Comparison of ENCODE assay signal across 19 cellular contexts in genomic region chr5:149349382-149349781, GRCh38. TPM values are rescaled to one million over a fixed set of nuclear protein-coding genes. Genes with fewer than 3 reads are reported as not detected.
DNase-seq lines count a peak whose midpoint lies in the region; ATAC-seq lines count a peak whose summit lies in the region.
"Had no signal": no experiment of that assay in that cellular context is flagged by ENCODE, and none has a peak within 500 bp of the region (broad histone marks: within the 10 kb centered on the region; RNA-seq: fewer than 3 reads in every experiment).

No MANE protein-coding gene starts in this region.

- H3K27ac Mint-ChIP-seq in activated CD8-positive, alpha-beta memory T cell treated with anti-CD3 and anti-CD28 coated beads, Interleukin-2, amount 10 ng/mL, durations not matched to agents 7 days and 5 days = peak overlapping the region; percentile 86
- H3K27ac Mint-ChIP-seq in CD4-positive, CD25-positive, alpha-beta regulatory T cell = peak overlapping the region; percentile 89 to 99 (median 93)
- H3K27ac Mint-ChIP-seq: progenitor cell of endocrine pancreas had no signal

- no peaks in the 10 kb centered on the region for H3K27me3 Mint-ChIP-seq in activated CD8-positive, alpha-beta memory T cell treated with anti-CD3 and anti-CD28 coated beads, Interleukin-2, amount 10 ng/mL, durations not matched to agents 7 days and 5 days
- H3K27me3 Mint-ChIP-seq in CD4-positive, CD25-positive, alpha-beta regulatory T cell = no peaks in the 10 kb centered on the region
- H3K27me3 Mint-ChIP-seq: central memory CD8-positive, alpha-beta T cell; progenitor cell of endocrine pancreas had no signal

- H3K4me1 ChIP-seq in CD4-positive, CD25-positive, alpha-beta regulatory T cell (ENCODE audit: control insufficient read depth, insufficient read depth, low read length, poor library complexity, severe bottlenecking) = peaks cover 89% of the 10 kb centered on the region
- peaks cover 31% of the 10 kb centered on the region for H3K4me1 ChIP-seq in SJSA1 (replicated peaks)
- H3K4me1 ChIP-seq in effector memory CD4-positive, alpha-beta T cell (ENCODE audit: control insufficient read depth, insufficient read depth, low read length, poor library complexity, severe bottlenecking) = peaks cover 41% of the 10 kb centered on the region
- H3K4me1 ChIP-seq: BE2C had no signal

- peak overlapping the region; percentile 84 for H3K27ac ChIP-seq in CD4-positive, CD25-positive, alpha-beta regulatory T cell (ENCODE audit: insufficient read depth, low read length, poor library complexity, severe bottlenecking)
- H3K27ac ChIP-seq in SJSA1 = peak overlapping the region; percentile 43
- peak overlapping the region; percentile 76 for H3K27ac ChIP-seq in effector memory CD4-positive, alpha-beta T cell (ENCODE audit: insufficient read depth, low read length, poor library complexity, severe bottlenecking)
- H3K27ac ChIP-seq: dorsolateral prefrontal cortex had no signal

- no peak for DNase-seq in activated CD8-positive, alpha-beta memory T cell treated with anti-CD3 and anti-CD28 coated beads, Interleukin-2, amount 10 ng/mL, durations not matched to agents 7 days and 5 days
- DNase-seq in activated CD8-positive, alpha-beta memory T cell treated with anti-CD3 and anti-CD28 coated beads, Interleukin-2, amount 50 U/mL, for 4 hours = no peak
- DNase-seq in CD4-positive, CD25-positive, alpha-beta regulatory T cell = peak in 1 of 3 donors; percentile 22
- no peak for DNase-seq in SJSA1 (ENCODE audit: low read depth in 1 of 2, low spot score in 2 of 2)
- DNase-seq in effector memory CD4-positive, alpha-beta T cell = no peak
- DNase-seq in amniotic stem cell (lab: John Stamatoyannopoulos, UW) = no peak
- no peak for DNase-seq in SK-N-DZ (ENCODE audit: low spot score)
- DNase-seq: BE2C, dorsolateral prefrontal cortex, NCI-H1436 treated with DMSO at 0.1 percent for 48 hours, NCI-H2107, NCI-H446 had no signal

- ATAC-seq in activated CD8-positive, alpha-beta memory T cell treated with anti-CD3 and anti-CD28 coated beads, Interleukin-2, amount 10 ng/mL, durations not matched to agents 7 days and 5 days = no peak
- ATAC-seq in CD4-positive, CD25-positive, alpha-beta regulatory T cell (ENCODE audit: low read depth in 2 of 2) = no peak
- no peak for ATAC-seq in GM18909 (IDR thresholded peaks at IDR 0.05; ENCODE audit: poor library complexity, unreplicated experiment)

- H3K27me3 ChIP-seq in CD4-positive, CD25-positive, alpha-beta regulatory T cell (ENCODE audit: control insufficient read depth, insufficient read depth, low read length) = no peaks in the 10 kb centered on the region
- no peaks in the 10 kb centered on the region for H3K27me3 ChIP-seq in SJSA1 (replicated peaks)
- H3K27me3 ChIP-seq in effector memory CD4-positive, alpha-beta T cell (replicated peaks; ENCODE audit: control insufficient read depth, insufficient read depth, low read length, poor library complexity, severe bottlenecking) = no peaks in the 10 kb centered on the region
- H3K27me3 ChIP-seq: BE2C, dorsolateral prefrontal cortex had no signal

- CTCF ChIA-PET in activated CD8-positive, alpha-beta memory T cell treated with anti-CD3 and anti-CD28 coated beads, Interleukin-2, amount 10 ng/mL, durations not matched to agents 7 days and 5 days (lab: Charles Lee) = interaction anchor here (0.8 to 1.3 kb wide), 2 partner anchors 9 to 1561 kb away, joined by 3 to 4 read pairs; partner anchors contain the start of gene PCYOX1L

- H3K36me3 Mint-ChIP-seq in activated CD8-positive, alpha-beta memory T cell treated with anti-CD3 and anti-CD28 coated beads, Interleukin-2, amount 10 ng/mL, durations not matched to agents 7 days and 5 days = peaks cover 71% of the 10 kb centered on the region
- H3K36me3 Mint-ChIP-seq in CD4-positive, CD25-positive, alpha-beta regulatory T cell = peaks cover 60% of the 10 kb centered on the region

- peak overlapping the region; percentile 96 for H3K4me3 ChIP-seq in CD4-positive, CD25-positive, alpha-beta regulatory T cell (ENCODE audit: low read depth, low read length)
- no peak overlapping the region for H3K4me3 ChIP-seq in SJSA1
- no peak overlapping the region for H3K4me3 ChIP-seq in effector memory CD4-positive, alpha-beta T cell (ENCODE audit: insufficient read depth, low read depth, low read length, poor library complexity, severe bottlenecking)
- H3K4me3 ChIP-seq: dorsolateral prefrontal cortex had no signal

- H3K4me1 Mint-ChIP-seq in activated CD8-positive, alpha-beta memory T cell treated with anti-CD3 and anti-CD28 coated beads, Interleukin-2, amount 10 ng/mL, durations not matched to agents 7 days and 5 days = peaks cover 78% of the 10 kb centered on the region
- H3K4me1 Mint-ChIP-seq in CD4-positive, CD25-positive, alpha-beta regulatory T cell = peaks cover 34 to 85% (median 66%) of the 10 kb centered on the region in 4 donors

- H3K4me3 Mint-ChIP-seq in activated CD8-positive, alpha-beta memory T cell treated with anti-CD3 and anti-CD28 coated beads, Interleukin-2, amount 10 ng/mL, durations not matched to agents 7 days and 5 days = no peak overlapping the region
- peak overlapping the region; percentile 87 to 97 (median 94) for H3K4me3 Mint-ChIP-seq in CD4-positive, CD25-positive, alpha-beta regulatory T cell

- H3K9me3 ChIP-seq in CD4-positive, CD25-positive, alpha-beta regulatory T cell (ENCODE audit: control insufficient read depth in 2 of 2, low read length in 2 of 2) = no peaks in the 10 kb centered on the region
- H3K9me3 ChIP-seq in SJSA1 (replicated peaks) = no peaks in the 10 kb centered on the region
- H3K9me3 ChIP-seq in effector memory CD4-positive, alpha-beta T cell (ENCODE audit: control insufficient read depth, low read length) = no peaks in the 10 kb centered on the region
- H3K9me3 ChIP-seq: BE2C had no signal

- peaks cover 54% of the 10 kb centered on the region for H3K36me3 ChIP-seq in CD4-positive, CD25-positive, alpha-beta regulatory T cell (ENCODE audit: control insufficient read depth, insufficient read depth, low read length)
- H3K36me3 ChIP-seq in SJSA1 = peaks cover 80% of the 10 kb centered on the region
- peaks cover 44% of the 10 kb centered on the region for H3K36me3 ChIP-seq in effector memory CD4-positive, alpha-beta T cell (ENCODE audit: control insufficient read depth, insufficient read depth, low read length)

- no peaks in the 10 kb centered on the region for H3K9me3 Mint-ChIP-seq in activated CD8-positive, alpha-beta memory T cell treated with anti-CD3 and anti-CD28 coated beads, Interleukin-2, amount 10 ng/mL, durations not matched to agents 7 days and 5 days (ENCODE audit: low read depth)
- H3K9me3 Mint-ChIP-seq in CD4-positive, CD25-positive, alpha-beta regulatory T cell = peaks cover 0 to 2% (median 0%) of the 10 kb centered on the region in 7 donors
- H3K9me3 Mint-ChIP-seq: central memory CD8-positive, alpha-beta T cell had no signal

RNA-seq across cellular contexts. Expression of gene GRPEL2, which starts 4.1 kb away (rescaled TPM):
- 10 to 100 TPM; 27.2 to 27.3 TPM for total RNA-seq in activated CD8-positive, alpha-beta memory T cell treated with anti-CD3 and anti-CD28 coated beads, Interleukin-2, amount 10 ng/mL, durations not matched to agents 7 days and 5 days
- total RNA-seq in CD4-positive, CD25-positive, alpha-beta regulatory T cell = 25.9 TPM
- 10 to 100 TPM; 11.0 to 13.1 (median 11.4) TPM for polyA plus RNA-seq in CD4-positive, CD25-positive, alpha-beta regulatory T cell
- 29.6 and 35.0 TPM in 2 replicates for total RNA-seq in SJSA1 (2014; rRNA removed; shearing (Covaris generic))
- 23.4 and 28.1 TPM in 2 replicates for polyA plus RNA-seq in SK-N-DZ (2014; cell fraction: cytosol; rRNA removed)
- 15.7 and 18.4 TPM in 2 replicates for polyA plus RNA-seq in SK-N-DZ (2014; cell fraction: nucleus; rRNA removed)

RNA-seq across cellular contexts. Expression of gene PCYOX1L, which starts 8.5 kb away (rescaled TPM):
- 10 to 100 TPM; 26.7 to 32.1 TPM for total RNA-seq in activated CD8-positive, alpha-beta memory T cell treated with anti-CD3 and anti-CD28 coated beads, Interleukin-2, amount 10 ng/mL, durations not matched to agents 7 days and 5 days
- 39.7 TPM for total RNA-seq in CD4-positive, CD25-positive, alpha-beta regulatory T cell
- 10 to 100 TPM; 17.7 to 22.0 (median 19.3) TPM for polyA plus RNA-seq in CD4-positive, CD25-positive, alpha-beta regulatory T cell
- 23.7 and 26.4 TPM in 2 replicates for total RNA-seq in SJSA1 (2014; rRNA removed; shearing (Covaris generic))
- polyA plus RNA-seq in SK-N-DZ (2014; cell fraction: cytosol; rRNA removed) = 35.5 and 36.3 TPM in 2 replicates
- polyA plus RNA-seq in SK-N-DZ (2014; cell fraction: nucleus; rRNA removed) = 32.9 and 42.1 TPM in 2 replicates

RNA-seq across cellular contexts. Expression of gene IL17B, which starts 29.7 kb away (rescaled TPM):
- total RNA-seq in activated CD8-positive, alpha-beta memory T cell treated with anti-CD3 and anti-CD28 coated beads, Interleukin-2, amount 10 ng/mL, durations not matched to agents 7 days and 5 days = not detected
- not detected for total RNA-seq in CD4-positive, CD25-positive, alpha-beta regulatory T cell
- not detected for polyA plus RNA-seq in CD4-positive, CD25-positive, alpha-beta regulatory T cell
- total RNA-seq in SJSA1 (2014; rRNA removed; shearing (Covaris generic)) = 1.00 TPM in 1 of 2 replicates, not detected in the other
- 1.9 and 2.3 TPM in 2 replicates for polyA plus RNA-seq in SK-N-DZ (2014; cell fraction: cytosol; rRNA removed)
- polyA plus RNA-seq in SK-N-DZ (2014; cell fraction: nucleus; rRNA removed) = 0.50 and 4.4 TPM in 2 replicates
- total RNA-seq: epithelial cell of proximal tubule, H1, lung microvascular endothelial cell, progenitor cell of endocrine pancreas, ureter had no signal
